In genomic region chr1:227541796-227542152, GRCh38 we compare ENCODE assay signal across 8 cellular contexts. TPM values are rescaled to one million over a fixed set of nuclear protein-coding genes. Genes with fewer than 3 reads are reported as not detected.
A peak's percentile ranks its signal among the peaks of the same experiment; 100 is the strongest.
DNase-seq lines count a peak whose midpoint lies in the region; ATAC-seq and TF ChIP-seq lines count a peak whose summit lies in the region.

No MANE protein-coding gene starts in this region.

- H3K4me1 ChIP-seq in thyroid gland: peaks cover 8 to 17% of the 10 kb centered on the region in 2 donors

- DNase-seq in Right ventricle myocardium inferior (ENCODE audit: missing footprints): no peak
- DNase-seq in cardiac septum (ENCODE audit: low spot score): no peak
- DNase-seq in brain microvascular endothelial cell: no peak
- DNase-seq in lower leg skin (ENCODE audit: low spot score in 2 of 2): no peak
- DNase-seq in thyroid gland: no peak
- DNase-seq in GF-D8 (lab: John Stamatoyannopoulos, UW): no peak
- DNase-seq in cortex of kidney (lab: John Stamatoyannopoulos, UW): no peak
- DNase-seq in NCI-H2029 (lab: John Stamatoyannopoulos, UW): no peak

- in situ Hi-C loops in brain microvascular endothelial cell (cut with HindIII; ENCODE audit: low pct_ligation_motif_present, low sequenced_read_pairs): no loop called here

- H3K36me3 ChIP-seq in brain microvascular endothelial cell (replicated peaks) (no peaks in the 10 kb centered on the region), thyroid gland (no peaks in the 10 kb centered on the region)

- no peaks in the 10 kb centered on the region for H3K9me3 ChIP-seq in thyroid gland

- peak overlapping the region; percentile 62 for H3K4me3 ChIP-seq in brain microvascular endothelial cell (ENCODE audit: low read depth, low read length)
- peak overlapping the region; percentile 50 for H3K4me3 ChIP-seq in lower leg skin (ENCODE audit: low read depth, poor library complexity, severe bottlenecking)
- peak overlapping the region; percentile 20 to 85 (median 65) for H3K4me3 ChIP-seq in thyroid gland (replicated peaks in 1 of 3)

- no peak for TF ChIP-seq CTCF in brain microvascular endothelial cell (IDR thresholded peaks at IDR 0.05; ENCODE audit: low read depth, low read length, missing control alignments)
- no peak for TF ChIP-seq CTCF in lower leg skin (IDR thresholded peaks at IDR 0.05)
- no peak for TF ChIP-seq CTCF in thyroid gland (IDR thresholded peaks at IDR 0.05)

- intact Hi-C loops in Right ventricle myocardium inferior (cut with DNase I): loop anchor here (1.0 kb wide), 1 partner anchor 60 kb away; no protein-coding TSS in a partner anchor
- intact Hi-C loops in cardiac septum (cut with DNase I): loop anchor here (1.0 to 5.0 kb wide), 4 partner anchors 22 to 401 kb away; partner anchors contain the start of gene ZNF678
- intact Hi-C loops in lower leg skin (cut with DNase I; ENCODE audit: low total_unique reads): no loop called here
- intact Hi-C loops in thyroid gland (cut with DNase I): no loop called here

- ATAC-seq in Right ventricle myocardium inferior: peak; percentile 2

- no peak overlapping the region for H3K27ac ChIP-seq in brain microvascular endothelial cell
- peak overlapping the region; percentile 58 to 92 (median 71) for H3K27ac ChIP-seq in thyroid gland

- H3K27me3 ChIP-seq in brain microvascular endothelial cell (replicated peaks) (no peaks in the 10 kb centered on the region), thyroid gland (no peaks in the 10 kb centered on the region)

- 29 to 30% methylated on average over 21 to 32 of the region's 32 CpGs for WGBS in lower leg skin, 2 donors
- WGBS in thyroid gland, 2 donors: 78% methylated on average over 4 of the region's 32 CpGs; no CpG with 5 or more reads in 1 of the 2 donors

- no peak for TF ChIP-seq POLR2A in lower leg skin (IDR thresholded peaks at IDR 0.05)
- TF ChIP-seq POLR2A in thyroid gland (IDR thresholded peaks at IDR 0.05): no peak

RNA-seq across cellular contexts. Expression of gene ZNF678, which starts 21.6 kb away (rescaled TPM):
- total RNA-seq in Right ventricle myocardium inferior: 3.0 TPM
- 4.5 TPM for total RNA-seq in cardiac septum
- total RNA-seq in lower leg skin: 1 to 10 TPM; 1.2 to 6.8 (median 2.5) TPM
- total RNA-seq in thyroid gland: 10 to 100 TPM; 15.9 to 35.4 (median 23.9) TPM

Comparison
In these comparisons a context has a peak if more than half of its experiments do, and no peak if none do; other contexts are left out.
1. intact Hi-C loops: an anchor here in Right ventricle myocardium inferior (1.0 kb wide) and cardiac septum (1.0 to 5.0 kb wide); none called in lower leg skin and thyroid gland.